In genomic region chr10:74008212-74008731, GRCh38 we compare ENCODE assay signal across 9 cellular contexts. TPM values are rescaled to one million over a fixed set of nuclear protein-coding genes. Genes with fewer than 3 reads are reported as not detected.
A peak's percentile ranks its signal among the peaks of the same experiment; 100 is the strongest.
DNase-seq lines count a peak whose midpoint lies in the region; ATAC-seq, FAIRE-seq and TF ChIP-seq lines count a peak whose summit lies in the region.
"Had no signal": no experiment of that assay in that cellular context is flagged by ENCODE, and none has a peak within 500 bp of the region (broad histone marks: within the 10 kb centered on the region; RNA-seq: fewer than 3 reads in every experiment).

No MANE protein-coding gene starts in this region.

- DNase-seq in BJ (ENCODE audit: low read depth): peak; percentile 91
- peak; percentile 21 for DNase-seq in NCI-H2171 (lab: John Stamatoyannopoulos, UW)
- peak; percentile 83 to 90 for DNase-seq in fibroblast of lung (ENCODE audit: low read depth in 2 of 2)
- DNase-seq in D721Med (ENCODE audit: insufficient read length, low spot score): no peak
- DNase-seq in ecto neural progenitor cell (ENCODE audit: low spot score): no peak
- DNase-seq in posterior vena cava (ENCODE audit: low spot score): no peak
- DNase-seq: hippocampal formation had no signal

- CTCF ChIA-PET in BJ (lab: Yijun Ruan, JAX): interaction anchor here (1.1 to 1.6 kb wide), 3 partner anchors 9 to 38 kb away, joined by 3 to 5 read pairs (median 3); no protein-coding TSS in a partner anchor

- peak overlapping the region; percentile 68 for H3K27ac ChIP-seq in fibroblast of lung (ENCODE audit: insufficient read depth, low read length)

- POLR2A ChIA-PET in BJ (lab: Charles Lee): interaction anchor here (0.6 to 1.2 kb wide), 2 partner anchors 9 to 11 kb away, joined by 3 to 5 read pairs; partner anchors contain the start of gene VCL

- no peaks in the 10 kb centered on the region for H3K27me3 ChIP-seq in BJ (ENCODE audit: control insufficient read depth, insufficient read depth, low read length)
- H3K27me3 ChIP-seq in fibroblast of lung (ENCODE audit: control insufficient read depth, insufficient read depth, low read length): no peaks in the 10 kb centered on the region

- H3K4me3 ChIP-seq in BJ (ENCODE audit: low read depth, low read length): no peak overlapping the region
- H3K4me3 ChIP-seq in fibroblast of lung (replicated peaks in 1 of 4; ENCODE audit: control extremely low read depth in 1 of 4, insufficient read depth in 1 of 4, low read depth in 3 of 4, low read length in 4 of 4): peak overlapping the region in 1 of 4 experiments; percentile 1

- peaks cover 4% of the 10 kb centered on the region for H4K20me1 ChIP-seq in fibroblast of lung (ENCODE audit: control insufficient read depth, extremely low read depth, insufficient read depth, low read length)

- H3K79me2 ChIP-seq in fibroblast of lung (ENCODE audit: control insufficient read depth, insufficient read depth, low read length): peaks cover 93% of the 10 kb centered on the region

- intact Hi-C loops in posterior vena cava (cut with DNase I): no loop called here

- no peak overlapping the region for H2AFZ ChIP-seq in fibroblast of lung (ENCODE audit: low read length)

- H3K9me3 ChIP-seq in fibroblast of lung (ENCODE audit: control insufficient read depth, insufficient read depth, low read depth, low read length): no peaks in the 10 kb centered on the region

- peaks cover 37% of the 10 kb centered on the region for H3K4me1 ChIP-seq in fibroblast of lung (ENCODE audit: control insufficient read depth, extremely low read depth, insufficient read depth, low read length)

- no peak for FAIRE-seq in D721Med (lab: Jason Lieb, UNC)

- TF ChIP-seq CTCF in BJ (IDR thresholded peaks at IDR 0.05; ENCODE audit: insufficient read depth, low read depth, low read length) (no peak), fibroblast of lung (conservative IDR thresholded peaks at IDR 0.05 in 1 of 2, IDR thresholded peaks at IDR 0.05 in 1 of 2; ENCODE audit: low read depth in 1 of 2, low read length in 2 of 2) (no peak), D721Med (IDR thresholded peaks at IDR 0.05; ENCODE audit: insufficient read depth, missing control alignments) (no peak)

- peak overlapping the region; percentile 69 for H3K4me2 ChIP-seq in fibroblast of lung (ENCODE audit: extremely low read depth, insufficient read depth, low read length)

- peak overlapping the region; percentile 13 for H3K9ac ChIP-seq in fibroblast of lung (ENCODE audit: insufficient read depth, low read length)

- H3K36me3 ChIP-seq in BJ (ENCODE audit: control insufficient read depth, insufficient read depth, low read length) (0 out of 2 replicates have a peak, but pooled peaks cover 1% of the 10 kb centered on the region), fibroblast of lung (ENCODE audit: control insufficient read depth, insufficient read depth, low read length) (peaks cover 12% of the 10 kb centered on the region)

- peak; percentile 68 for ATAC-seq in GM21576 (IDR thresholded peaks at IDR 0.05; ENCODE audit: unreplicated experiment)
- no peak for ATAC-seq in HG03521 (IDR thresholded peaks at IDR 0.05; ENCODE audit: unreplicated experiment)

RNA-seq across cellular contexts. Expression of gene VCL, which starts 10.4 kb away (rescaled TPM):
- 235 and 255 TPM in 2 replicates for polyA plus RNA-seq in BJ (2011; rRNA removed)
- 183 and 193 TPM in 2 replicates for polyA minus RNA-seq in BJ (2011; rRNA and poly(A)+ RNA removed)
- total RNA-seq in fibroblast of lung: 129 and 161 TPM in 2 replicates
- polyA plus RNA-seq in fibroblast of lung: 255 and 316 TPM in 2 replicates
- 209 and 287 TPM in 2 replicates for polyA plus RNA-seq in fibroblast of lung (2012)
- 231 and 233 TPM in 2 replicates for polyA minus RNA-seq in fibroblast of lung (ENCODE audit: low replicate concordance)
- 100 to 1,000 TPM; 419 to 480 TPM for total RNA-seq in posterior vena cava

Comparison
In these comparisons a context has a peak if more than half of its experiments do, and no peak if none do; other contexts are left out.
1. DNase-seq: peak in BJ (single experiment), NCI-H2171 (single experiment) and fibroblast of lung (2 of 2); none in D721Med (single experiment), ecto neural progenitor cell (single experiment) and posterior vena cava (single experiment).